ENCODE assay signal across 1 cellular context in genomic region chr2:67214585-67215184, GRCh38.
TF ChIP-seq lines count a peak whose summit lies in the region.

No MANE protein-coding gene starts in this region.

TF ChIP-seq in GM23338, 12 proteins besides CTCF, POLR2A, EP300 and RAD21 (continued from another document):
- TF ChIP-seq ZNF462 (CRISPR knock-in tag; IDR thresholded peaks at IDR 0.05), result no peak
- TF ChIP-seq EZH2phosphoT487 (IDR thresholded peaks at IDR 0.05; ENCODE audit: unreplicated experiment), result no peak
- TF ChIP-seq POLR2AphosphoS5 (IDR thresholded peaks at IDR 0.05; ENCODE audit: low read depth), result no peak
- no peak for TF ChIP-seq CREB1 (CRISPR knock-in tag; IDR thresholded peaks at IDR 0.05; ENCODE audit: low read depth)
